1 cellular context compared by ENCODE assay signal in genomic region chr12:93048646-93049045, GRCh38.
TF ChIP-seq lines count a peak whose summit lies in the region.

No MANE protein-coding gene starts in this region.

TF ChIP-seq in HepG2, 621 proteins besides CTCF, POLR2A, EP300 and RAD21 (continued from another document):
- TF ChIP-seq, protein P1, sequence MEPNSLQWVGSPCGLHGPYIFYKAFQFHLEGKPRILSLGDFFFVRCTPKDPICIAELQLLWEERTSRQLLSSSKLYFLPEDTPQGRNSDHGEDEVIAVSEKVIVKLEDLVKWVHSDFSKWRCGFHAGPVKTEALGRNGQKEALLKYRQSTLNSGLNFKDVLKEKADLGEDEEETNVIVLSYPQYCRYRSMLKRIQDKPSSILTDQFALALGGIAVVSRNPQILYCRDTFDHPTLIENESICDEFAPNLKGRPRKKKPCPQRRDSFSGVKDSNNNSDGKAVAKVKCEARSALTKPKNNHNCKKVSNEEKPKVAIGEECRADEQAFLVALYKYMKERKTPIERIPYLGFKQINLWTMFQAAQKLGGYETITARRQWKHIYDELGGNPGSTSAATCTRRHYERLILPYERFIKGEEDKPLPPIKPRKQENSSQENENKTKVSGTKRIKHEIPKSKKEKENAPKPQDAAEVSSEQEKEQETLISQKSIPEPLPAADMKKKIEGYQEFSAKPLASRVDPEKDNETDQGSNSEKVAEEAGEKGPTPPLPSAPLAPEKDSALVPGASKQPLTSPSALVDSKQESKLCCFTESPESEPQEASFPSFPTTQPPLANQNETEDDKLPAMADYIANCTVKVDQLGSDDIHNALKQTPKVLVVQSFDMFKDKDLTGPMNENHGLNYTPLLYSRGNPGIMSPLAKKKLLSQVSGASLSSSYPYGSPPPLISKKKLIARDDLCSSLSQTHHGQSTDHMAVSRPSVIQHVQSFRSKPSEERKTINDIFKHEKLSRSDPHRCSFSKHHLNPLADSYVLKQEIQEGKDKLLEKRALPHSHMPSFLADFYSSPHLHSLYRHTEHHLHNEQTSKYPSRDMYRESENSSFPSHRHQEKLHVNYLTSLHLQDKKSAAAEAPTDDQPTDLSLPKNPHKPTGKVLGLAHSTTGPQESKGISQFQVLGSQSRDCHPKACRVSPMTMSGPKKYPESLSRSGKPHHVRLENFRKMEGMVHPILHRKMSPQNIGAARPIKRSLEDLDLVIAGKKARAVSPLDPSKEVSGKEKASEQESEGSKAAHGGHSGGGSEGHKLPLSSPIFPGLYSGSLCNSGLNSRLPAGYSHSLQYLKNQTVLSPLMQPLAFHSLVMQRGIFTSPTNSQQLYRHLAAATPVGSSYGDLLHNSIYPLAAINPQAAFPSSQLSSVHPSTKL (CRISPR knock-in tag; IDR thresholded peaks at IDR 0.05), result peak; percentile 41; the same call in 1 of the 2 replicates
- TF ChIP-seq MED1 (CRISPR knock-in tag; IDR thresholded peaks at IDR 0.05) (0 out of 2 replicates have a peak, but pooled peaks have one; percentile 25), SOX13 (IDR thresholded peaks at IDR 0.05) (no peak), SOX13 (CRISPR knock-in tag; conservative IDR thresholded peaks at IDR 0.05 in 1 of 2, IDR thresholded peaks at IDR 0.05 in 1 of 2) (peak in 1 of 2 experiments; percentile 83; a peak in 2 of 4 replicates), RXRB (CRISPR knock-in tag; IDR thresholded peaks at IDR 0.05; ENCODE audit: borderline replicate concordance) (no peak), HMG20A (CRISPR knock-in tag; IDR thresholded peaks at IDR 0.05; ENCODE audit: borderline replicate concordance) (0 out of 2 replicates have a peak, but pooled peaks have one; percentile 25), TEAD3 (CRISPR knock-in tag; optimal IDR thresholded peaks at IDR 0.05; ENCODE audit: borderline replicate concordance) (peak; percentile 74), HNF1A (IDR thresholded peaks at IDR 0.05; ENCODE audit: low read depth) (peak; percentile 54; the same call in 1 of the 2 replicates), HNF1A (CRISPR knock-in tag; IDR thresholded peaks at IDR 0.05; ENCODE audit: borderline replicate concordance) (0 out of 2 replicates have a peak, but pooled peaks have one; percentile 43), GATAD2A (CRISPR knock-in tag; IDR thresholded peaks at IDR 0.05) (0 out of 2 replicates have a peak, but pooled peaks have one; percentile 18), ZNF260 (CRISPR knock-in tag; IDR thresholded peaks at IDR 0.05; ENCODE audit: borderline replicate concordance, low read depth) (no peak), SOX6 (IDR thresholded peaks at IDR 0.05) (no peak), SOX6 (CRISPR knock-in tag; IDR thresholded peaks at IDR 0.05) (peak; percentile 39; the same call in 1 of the 2 replicates), SAP130 (CRISPR knock-in tag; IDR thresholded peaks at IDR 0.05; ENCODE audit: low read depth) (0 out of 2 replicates have a peak, but pooled peaks have one; percentile 24), TRIM24 (CRISPR knock-in tag; IDR thresholded peaks at IDR 0.05) (no peak), SOX5 (CRISPR knock-in tag; IDR thresholded peaks at IDR 0.05; ENCODE audit: borderline replicate concordance) (peak; percentile 75), CREB1 (IDR thresholded peaks at IDR 0.05) (no peak), CREB1 (CRISPR knock-in tag; IDR thresholded peaks at IDR 0.05) (0 out of 2 replicates have a peak, but pooled peaks have one; percentile 20), NFYB (CRISPR knock-in tag; IDR thresholded peaks at IDR 0.05) (no peak)
- TF ChIP-seq, protein P2, sequence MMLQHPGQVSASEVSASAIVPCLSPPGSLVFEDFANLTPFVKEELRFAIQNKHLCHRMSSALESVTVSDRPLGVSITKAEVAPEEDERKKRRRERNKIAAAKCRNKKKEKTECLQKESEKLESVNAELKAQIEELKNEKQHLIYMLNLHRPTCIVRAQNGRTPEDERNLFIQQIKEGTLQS (CRISPR knock-in tag; IDR thresholded peaks at IDR 0.05), result no peak
- TF ChIP-seq, protein P3, sequence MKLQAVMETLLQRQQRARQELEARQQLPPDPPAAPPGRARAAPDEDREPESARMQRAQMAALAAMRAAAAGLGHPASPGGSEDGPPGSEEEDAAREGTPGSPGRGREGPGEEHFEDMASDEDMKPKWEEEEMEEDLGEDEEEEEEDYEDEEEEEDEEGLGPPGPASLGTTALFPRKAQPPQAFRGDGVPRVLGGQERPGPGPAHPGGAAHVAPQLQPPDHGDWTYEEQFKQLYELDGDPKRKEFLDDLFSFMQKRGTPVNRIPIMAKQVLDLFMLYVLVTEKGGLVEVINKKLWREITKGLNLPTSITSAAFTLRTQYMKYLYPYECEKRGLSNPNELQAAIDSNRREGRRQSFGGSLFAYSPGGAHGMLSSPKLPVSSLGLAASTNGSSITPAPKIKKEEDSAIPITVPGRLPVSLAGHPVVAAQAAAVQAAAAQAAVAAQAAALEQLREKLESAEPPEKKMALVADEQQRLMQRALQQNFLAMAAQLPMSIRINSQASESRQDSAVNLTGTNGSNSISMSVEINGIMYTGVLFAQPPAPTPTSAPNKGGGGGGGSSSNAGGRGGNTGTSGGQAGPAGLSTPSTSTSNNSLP (IDR thresholded peaks at IDR 0.05; ENCODE audit: low read depth, low read length), result 0 out of 2 replicates have a peak, but pooled peaks have one; percentile 12
